In genomic region chr20:61805365-61805764, GRCh38 we compare ENCODE assay signal across 29 cellular contexts.
"Had no signal": no experiment of that assay in that cellular context is flagged by ENCODE, and none has a peak within 500 bp of the region (broad histone marks: within the 10 kb centered on the region; RNA-seq: fewer than 3 reads in every experiment).

No MANE protein-coding gene starts in this region.

- H3K27ac ChIP-seq: ascending aorta, body of pancreas had no signal

- ATAC-seq: activated CD8-positive, alpha-beta memory T cell treated with anti-CD3 and anti-CD28 coated beads, Interleukin-2, amount 10 ng/mL, durations not matched to agents 7 days and 5 days; activated naive CD4-positive, alpha-beta T cell treated with anti-CD3 and anti-CD28 coated beads, Interleukin-2, amount 50 U/mL, for 72 hours; activated naive CD8-positive, alpha-beta T cell treated with anti-CD3 and anti-CD28 coated beads, Interleukin-2, amount 50 U/mL, for 24 hours; body of pancreas; Panc1; T-helper 17 cell had no signal

- H3K9me3 Mint-ChIP-seq: activated B cell treated with CpG ODN at 0.5 μM for 24 hours; activated CD4-positive, alpha-beta T cell treated with anti-CD3 and anti-CD28 coated beads, Interleukin-2, amount 10 ng/mL, durations not matched to agents 24 days and 14 days; activated naive CD4-positive, alpha-beta T cell treated with anti-CD3 and anti-CD28 coated beads, Interleukin-2, amount 50 U/mL, for 72 hours; activated naive CD8-positive, alpha-beta T cell treated with anti-CD3 and anti-CD28 coated beads, Interleukin-2, amount 50 U/mL, for 24 hours; activated T-cell treated with anti-CD3 and anti-CD28 coated beads, Interleukin-2, amount 50 U/mL, for 24 hours; activated T-helper 1 cell treated with anti-CD3 and anti-CD28 coated beads, Interleukin-12 subunit alpha, Interleukin-12 subunit beta, Interleukin-2, Interleukin-4 antibody, amounts not matched to agents 30 ng/mL and 10 ng/mL and 1 ng/mL, durations not matched to agents 14 hours and 24 hours and 36 hours had no signal

- H3K4me1 ChIP-seq: ascending aorta had no signal

- H3K27me3 ChIP-seq: ascending aorta, body of pancreas had no signal

- H3K4me1 Mint-ChIP-seq: activated B cell treated with CpG ODN at 0.5 μM for 24 hours; activated CD4-positive, alpha-beta T cell treated with anti-CD3 and anti-CD28 coated beads, Interleukin-2, amount 10 ng/mL, durations not matched to agents 24 days and 14 days; activated CD8-positive, alpha-beta memory T cell treated with anti-CD3 and anti-CD28 coated beads, Interleukin-2, amount 10 ng/mL, durations not matched to agents 7 days and 5 days; activated naive CD8-positive, alpha-beta T cell treated with anti-CD3 and anti-CD28 coated beads, Interleukin-2, amount 50 U/mL, for 24 hours had no signal

- H3K27me3 Mint-ChIP-seq: activated CD4-positive, alpha-beta T cell treated with anti-CD3 and anti-CD28 coated beads, Interleukin-2, amount 10 ng/mL, durations not matched to agents 24 days and 14 days had no signal

- H3K36me3 ChIP-seq: ascending aorta had no signal

- H3K27ac Mint-ChIP-seq: activated B cell treated with CpG ODN at 0.5 μM for 24 hours; activated CD4-positive, alpha-beta T cell treated with anti-CD3 and anti-CD28 coated beads, Interleukin-2, amount 10 ng/mL, durations not matched to agents 24 days and 14 days; activated CD8-positive, alpha-beta memory T cell treated with anti-CD3 and anti-CD28 coated beads, Interleukin-2, amount 10 ng/mL, durations not matched to agents 7 days and 5 days; activated naive CD4-positive, alpha-beta T cell treated with anti-CD3 and anti-CD28 coated beads, Interleukin-2, amount 50 U/mL, for 72 hours; activated naive CD8-positive, alpha-beta T cell treated with anti-CD3 and anti-CD28 coated beads, Interleukin-2, amount 50 U/mL, for 24 hours; activated T-cell treated with anti-CD3 and anti-CD28 coated beads, Interleukin-2, amount 50 U/mL, for 24 hours; activated T-helper 1 cell treated with anti-CD3 and anti-CD28 coated beads, Interleukin-12 subunit alpha, Interleukin-12 subunit beta, Interleukin-2, Interleukin-4 antibody, amounts not matched to agents 30 ng/mL and 10 ng/mL and 1 ng/mL, durations not matched to agents 14 hours and 24 hours and 36 hours; T-helper 17 cell had no signal

- DNase-seq: activated B cell treated with CpG ODN at 0.5 μM for 24 hours; activated CD4-positive, alpha-beta T cell treated with anti-CD3 and anti-CD28 coated beads for 1 hour; activated CD4-positive, alpha-beta T cell treated with anti-CD3 and anti-CD28 coated beads, Interleukin-2, amount 10 ng/mL, durations not matched to agents 24 days and 14 days; activated CD4-positive, alpha-beta T cell treated with anti-CD3 and anti-CD28 coated beads, Interleukin-2, amount 50 U/mL, for 48 hours; activated CD8-positive, alpha-beta memory T cell treated with anti-CD3 and anti-CD28 coated beads, Interleukin-2, amount 10 ng/mL, durations not matched to agents 7 days and 5 days; activated effector memory CD4-positive, alpha-beta T cell treated with anti-CD3 and anti-CD28 coated beads, Interleukin-2, amount 50 U/mL, for 16 hours; activated naive CD4-positive, alpha-beta T cell treated with Interleukin-2 at 50 U/mL for 16 hours; activated naive CD8-positive, alpha-beta T cell treated with anti-CD3 and anti-CD28 coated beads, Interleukin-2, amount 50 U/mL, for 24 hours; activated T-cell treated with anti-CD3 and anti-CD28 coated beads, Interleukin-2, amount 50 U/mL, for 24 hours; amniotic stem cell; body of pancreas; Kasumi-1; KBM-7; NCI-H1105 treated with DMSO at 0.1 percent for 48 hours; NCI-H1436 treated with DMSO at 0.1 percent for 48 hours; NCI-H187; NCI-H2081; NCI-H510A treated with DMSO at 0.1 percent for 48 hours; NCI-H69; NK-92 treated with Interleukin-12 subunit alpha and Interleukin-12 subunit beta, amount 100 ng/mL, for 24 hours; OCI-M1; RPMI8226; SHP77 treated with DMSO at 0.1 percent for 48 hours; T-helper 17 cell; T1000 had no signal

- H3K36me3 Mint-ChIP-seq: activated CD8-positive, alpha-beta memory T cell treated with anti-CD3 and anti-CD28 coated beads, Interleukin-2, amount 10 ng/mL, durations not matched to agents 7 days and 5 days; activated naive CD4-positive, alpha-beta T cell treated with anti-CD3 and anti-CD28 coated beads, Interleukin-2, amount 50 U/mL, for 72 hours had no signal

- H3K9me3 ChIP-seq: ascending aorta, body of pancreas had no signal

- H3K4me3 Mint-ChIP-seq: activated B cell treated with CpG ODN at 0.5 μM for 24 hours; activated CD4-positive, alpha-beta T cell treated with anti-CD3 and anti-CD28 coated beads, Interleukin-2, amount 10 ng/mL, durations not matched to agents 24 days and 14 days; activated CD8-positive, alpha-beta memory T cell treated with anti-CD3 and anti-CD28 coated beads, Interleukin-2, amount 10 ng/mL, durations not matched to agents 7 days and 5 days; activated naive CD8-positive, alpha-beta T cell treated with anti-CD3 and anti-CD28 coated beads, Interleukin-2, amount 50 U/mL, for 24 hours; activated T-cell treated with anti-CD3 and anti-CD28 coated beads, Interleukin-2, amount 50 U/mL, for 24 hours; activated T-helper 1 cell treated with anti-CD3 and anti-CD28 coated beads, Interleukin-12 subunit alpha, Interleukin-12 subunit beta, Interleukin-2, Interleukin-4 antibody, amounts not matched to agents 30 ng/mL and 10 ng/mL and 1 ng/mL, durations not matched to agents 14 hours and 24 hours and 36 hours; T-helper 17 cell had no signal

- H3K4me3 ChIP-seq: ascending aorta, body of pancreas had no signal
